10 cellular contexts compared by ENCODE assay signal in the genomic region with DNA sequence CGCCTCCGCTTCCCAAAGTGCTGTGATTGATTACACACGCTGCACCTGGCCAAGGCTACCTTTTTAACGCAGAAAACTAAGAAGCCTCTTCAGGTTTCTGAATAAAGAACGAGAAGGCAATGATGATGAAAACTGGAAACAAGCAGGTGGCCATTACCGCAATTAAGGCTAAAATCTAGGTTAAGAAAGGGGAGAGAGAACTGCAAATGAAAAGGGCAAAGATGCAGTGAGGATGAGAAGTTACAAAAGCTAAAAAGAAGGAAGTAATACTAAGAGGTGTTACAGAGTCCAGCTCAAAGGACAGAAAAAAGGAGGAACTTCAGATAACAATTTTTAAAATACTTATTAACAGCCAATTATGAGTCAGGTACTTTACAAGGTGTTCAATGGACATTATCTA.
DNase-seq lines count a peak whose midpoint lies in the region; ATAC-seq and TF ChIP-seq lines count a peak whose summit lies in the region.
"Had no signal": no experiment of that assay in that cellular context is flagged by ENCODE, and none has a peak within 500 bp of the region (broad histone marks: within the 10 kb centered on the region; RNA-seq: fewer than 3 reads in every experiment).

No MANE protein-coding gene starts in this region.

- no peak for TF ChIP-seq CTCF in type B pancreatic cell (conservative IDR thresholded peaks at IDR 0.05)

- DNase-seq in activated naive CD4-positive, alpha-beta T cell treated with anti-CD3 and anti-CD28 coated beads, Interleukin-2, amount 10 ng/mL, durations not matched to agents 7 days and 5 days, result no peak
- no peak for DNase-seq in activated naive CD4-positive, alpha-beta T cell treated with Interleukin-2 at 50 U/mL for 16 hours
- DNase-seq in type B pancreatic cell (ENCODE audit: extremely low spot score, unreplicated experiment) (no peak), Right ventricle myocardium inferior (ENCODE audit: missing footprints) (no peak), NCI-H748 treated with DMSO at 0.1 percent for 48 hours (lab: John Stamatoyannopoulos, UW) (no peak), mucosa of gallbladder (ENCODE audit: low spot score) (no peak)
- DNase-seq: body of pancreas had no signal

- peak overlapping the region; percentile 68 for H3K4me3 Mint-ChIP-seq in activated naive CD4-positive, alpha-beta T cell treated with anti-CD3 and anti-CD28 coated beads, Interleukin-2, amount 10 ng/mL, durations not matched to agents 7 days and 5 days
- H3K4me3 Mint-ChIP-seq in activated naive CD8-positive, alpha-beta T cell, result peak overlapping the region; percentile 84
- H3K4me3 Mint-ChIP-seq in type B pancreatic cell, result no peak overlapping the region
- H3K4me3 Mint-ChIP-seq: WTC11 had no signal

- H3K9me3 Mint-ChIP-seq in activated naive CD4-positive, alpha-beta T cell treated with anti-CD3 and anti-CD28 coated beads, Interleukin-2, amount 10 ng/mL, durations not matched to agents 7 days and 5 days, result no peaks in the 10 kb centered on the region
- no peaks in the 10 kb centered on the region for H3K9me3 Mint-ChIP-seq in activated naive CD8-positive, alpha-beta T cell (ENCODE audit: low read depth)
- no peaks in the 10 kb centered on the region for H3K9me3 Mint-ChIP-seq in type B pancreatic cell
- H3K9me3 Mint-ChIP-seq: WTC11 had no signal

- H3K27ac Mint-ChIP-seq in activated naive CD4-positive, alpha-beta T cell treated with anti-CD3 and anti-CD28 coated beads, Interleukin-2, amount 10 ng/mL, durations not matched to agents 7 days and 5 days, result peak overlapping the region; percentile 97
- H3K27ac Mint-ChIP-seq in activated naive CD8-positive, alpha-beta T cell, result peak overlapping the region; percentile 98
- H3K27ac Mint-ChIP-seq in type B pancreatic cell, result peak overlapping the region; percentile 3
- H3K27ac Mint-ChIP-seq: WTC11 had no signal

- ATAC-seq in HG03571 (IDR thresholded peaks at IDR 0.05; ENCODE audit: unreplicated experiment) (peak; percentile 43), Right ventricle myocardium inferior (no peak)
- ATAC-seq: body of pancreas, WTC11 had no signal

- no peaks in the 10 kb centered on the region for H3K27me3 Mint-ChIP-seq in activated naive CD4-positive, alpha-beta T cell treated with anti-CD3 and anti-CD28 coated beads, Interleukin-2, amount 10 ng/mL, durations not matched to agents 7 days and 5 days
- no peaks in the 10 kb centered on the region for H3K27me3 Mint-ChIP-seq in activated naive CD8-positive, alpha-beta T cell
- no peaks in the 10 kb centered on the region for H3K27me3 Mint-ChIP-seq in type B pancreatic cell

- peaks cover 60% of the 10 kb centered on the region for H3K36me3 Mint-ChIP-seq in activated naive CD4-positive, alpha-beta T cell treated with anti-CD3 and anti-CD28 coated beads, Interleukin-2, amount 10 ng/mL, durations not matched to agents 7 days and 5 days
- H3K36me3 Mint-ChIP-seq in activated naive CD8-positive, alpha-beta T cell, result peaks cover 23% of the 10 kb centered on the region
- H3K36me3 Mint-ChIP-seq in type B pancreatic cell, result peaks cover 65% of the 10 kb centered on the region

- intact Hi-C loops in Right ventricle myocardium inferior (cut with DNase I), result no loop called here

- peaks cover 49% of the 10 kb centered on the region for H3K4me1 Mint-ChIP-seq in activated naive CD4-positive, alpha-beta T cell treated with anti-CD3 and anti-CD28 coated beads, Interleukin-2, amount 10 ng/mL, durations not matched to agents 7 days and 5 days
- H3K4me1 Mint-ChIP-seq in activated naive CD8-positive, alpha-beta T cell (ENCODE audit: low read depth), result peaks cover 66% of the 10 kb centered on the region
- H3K4me1 Mint-ChIP-seq in type B pancreatic cell (ENCODE audit: unreplicated experiment), result peaks cover under 1% of the 10 kb centered on the region

- CTCF ChIA-PET in activated naive CD4-positive, alpha-beta T cell treated with anti-CD3 and anti-CD28 coated beads, Interleukin-2, amount 10 ng/mL, durations not matched to agents 7 days and 5 days (lab: Charles Lee), result interaction anchor here (0.8 to 2.0 kb wide), 6 partner anchors 9 to 254 kb away, joined by 3 to 8 read pairs (median 6); a partner anchor contains a TSS

Comparison
In these comparisons a context has a peak if more than half of its experiments do, and no peak if none do; other contexts are left out.
1. H3K27ac Mint-ChIP-seq: peak in every context shown above with its lines; median percentile 98 in activated naive CD8-positive, alpha-beta T cell; 97 in activated naive CD4-positive, alpha-beta T cell treated with anti-CD3 and anti-CD28 coated beads, Interleukin-2, amount 10 ng/mL, durations not matched to agents 7 days and 5 days; 3 in type B pancreatic cell.